12 cellular contexts compared by ENCODE assay signal in genomic region chr20:62149532-62150235, GRCh38. TPM values are rescaled to one million over a fixed set of nuclear protein-coding genes. Genes with fewer than 3 reads are reported as not detected.
DNase-seq lines count a peak whose midpoint lies in the region; ATAC-seq and TF ChIP-seq lines count a peak whose summit lies in the region.
"Had no signal": no experiment of that assay in that cellular context is flagged by ENCODE, and none has a peak within 500 bp of the region (broad histone marks: within the 10 kb centered on the region; RNA-seq: fewer than 3 reads in every experiment).

No MANE protein-coding gene starts in this region.

- H3K36me3 Mint-ChIP-seq in activated naive CD4-positive, alpha-beta T cell treated with anti-CD3 and anti-CD28 coated beads, Interleukin-2, amount 10 ng/mL, durations not matched to agents 7 days and 5 days: peaks cover 23% of the 10 kb centered on the region
- H3K36me3 Mint-ChIP-seq in naive thymus-derived CD8-positive, alpha-beta T cell: peaks cover 5 to 22% (median 16%) of the 10 kb centered on the region in 3 donors

- H3K4me1 ChIP-seq in RWPE2 (ENCODE audit: insufficient read depth, poor library complexity, severe bottlenecking): peaks cover 20% of the 10 kb centered on the region
- peaks cover 25% of the 10 kb centered on the region for H3K4me1 ChIP-seq in mesodermal cell (ENCODE audit: control insufficient read depth, insufficient read depth, low read length, poor library complexity, severe bottlenecking)

- TF ChIP-seq CTCF in AG10803 (conservative IDR thresholded peaks at IDR 0.05; ENCODE audit: low read length) (no peak), RWPE2 (IDR thresholded peaks at IDR 0.05; ENCODE audit: poor library complexity, severe bottlenecking) (no peak)

- peaks cover 15% of the 10 kb centered on the region for H3K9me3 Mint-ChIP-seq in activated naive CD4-positive, alpha-beta T cell treated with anti-CD3 and anti-CD28 coated beads, Interleukin-2, amount 10 ng/mL, durations not matched to agents 7 days and 5 days
- H3K9me3 Mint-ChIP-seq in naive thymus-derived CD8-positive, alpha-beta T cell: peaks cover 0 to 3% (median 0%) of the 10 kb centered on the region in 9 donors

- H3K36me3 ChIP-seq in RWPE2 (ENCODE audit: low read depth) (peaks cover 37% of the 10 kb centered on the region), mesodermal cell (ENCODE audit: control insufficient read depth, insufficient read depth, low read length) (peaks cover 56% of the 10 kb centered on the region)

- H3K4me3 ChIP-seq in AG10803 (ENCODE audit: low read length) (no peak overlapping the region), RWPE2 (ENCODE audit: severe bottlenecking) (no peak overlapping the region), mesodermal cell (ENCODE audit: extremely low read depth, insufficient read depth, low read length, poor library complexity, severe bottlenecking) (no peak overlapping the region)
- H3K4me3 ChIP-seq: psoas muscle had no signal

- DNase-seq in AG10803 (ENCODE audit: low read depth) (peak; percentile 39), RWPE2 (ENCODE audit: low spot score) (peak; percentile 93), epithelial cell of prostate (ENCODE audit: low read depth, low spot score) (peak; percentile 68), NCI-H524 treated with DMSO at 0.1 percent for 48 hours (lab: John Stamatoyannopoulos, UW) (no peak)
- DNase-seq in activated naive CD4-positive, alpha-beta T cell treated with anti-CD3 and anti-CD28 coated beads, Interleukin-2, amount 10 ng/mL, durations not matched to agents 7 days and 5 days: no peak
- no peak for DNase-seq in naive thymus-derived CD8-positive, alpha-beta T cell
- DNase-seq: activated CD4-positive, CD25-positive, alpha-beta regulatory T cell; activated CD8-positive, alpha-beta memory T cell treated with anti-CD3 and anti-CD28 coated beads, Interleukin-2, amount 50 U/mL, for 48 hours; stimulated activated CD4-positive, alpha-beta T cell treated with anti-CD3 and anti-CD28 coated beads, Interleukin-1b, Interleukin-23, amount 100 ng/mL, for 48 hours had no signal

- H3K27ac ChIP-seq in RWPE2 (ENCODE audit: poor library complexity, severe bottlenecking) (peak overlapping the region; percentile 44), epithelial cell of prostate (peak overlapping the region; percentile 25), mesodermal cell (ENCODE audit: low read depth, low read length, severe bottlenecking) (peak overlapping the region; percentile 37)
- H3K27ac ChIP-seq: psoas muscle had no signal

- H3K4me3 Mint-ChIP-seq in activated naive CD4-positive, alpha-beta T cell treated with anti-CD3 and anti-CD28 coated beads, Interleukin-2, amount 10 ng/mL, durations not matched to agents 7 days and 5 days: no peak overlapping the region
- no peak overlapping the region for H3K4me3 Mint-ChIP-seq in naive thymus-derived CD8-positive, alpha-beta T cell

- no peaks in the 10 kb centered on the region for H3K27me3 Mint-ChIP-seq in activated naive CD4-positive, alpha-beta T cell treated with anti-CD3 and anti-CD28 coated beads, Interleukin-2, amount 10 ng/mL, durations not matched to agents 7 days and 5 days
- H3K27me3 Mint-ChIP-seq in naive thymus-derived CD8-positive, alpha-beta T cell: no peaks in the 10 kb centered on the region

- no peaks in the 10 kb centered on the region for H3K27me3 ChIP-seq in RWPE2 (ENCODE audit: insufficient read depth, poor library complexity, severe bottlenecking)

- CTCF ChIA-PET in activated naive CD4-positive, alpha-beta T cell treated with anti-CD3 and anti-CD28 coated beads, Interleukin-2, amount 10 ng/mL, durations not matched to agents 7 days and 5 days (lab: Charles Lee): no interaction called here

- POLR2A ChIA-PET in naive thymus-derived CD8-positive, alpha-beta T cell (lab: Charles Lee): no interaction called here

- H3K4me1 Mint-ChIP-seq in activated naive CD4-positive, alpha-beta T cell treated with anti-CD3 and anti-CD28 coated beads, Interleukin-2, amount 10 ng/mL, durations not matched to agents 7 days and 5 days: peaks cover 19% of the 10 kb centered on the region
- peaks cover 25 to 63% (median 42%) of the 10 kb centered on the region in 4 donors for H3K4me1 Mint-ChIP-seq in naive thymus-derived CD8-positive, alpha-beta T cell

- H3K27ac Mint-ChIP-seq in activated naive CD4-positive, alpha-beta T cell treated with anti-CD3 and anti-CD28 coated beads, Interleukin-2, amount 10 ng/mL, durations not matched to agents 7 days and 5 days: no peak overlapping the region
- peak overlapping the region in 2 of 10 donors; percentile 28 to 40 for H3K27ac Mint-ChIP-seq in naive thymus-derived CD8-positive, alpha-beta T cell

- 69 to 75% methylated on average over 19 to 21 of the region's 21 CpGs for WGBS in mesodermal cell (ENCODE audit: insufficient coverage in 2 of 2), 2 experiments

- H3K9me3 ChIP-seq in RWPE2 (ENCODE audit: severe bottlenecking) (no peaks in the 10 kb centered on the region), mesodermal cell (ENCODE audit: control insufficient read depth, low read length) (peaks cover 5% of the 10 kb centered on the region)
- H3K9me3 ChIP-seq: psoas muscle had no signal

- peak; percentile 84 for ATAC-seq in RWPE2 (ENCODE audit: low read depth)
- ATAC-seq in GM19455 (IDR thresholded peaks at IDR 0.05; ENCODE audit: unreplicated experiment): no peak
- ATAC-seq in naive thymus-derived CD8-positive, alpha-beta T cell: no peak

RNA-seq across cellular contexts. Expression of gene SS18L1, which starts 6.1 kb away (rescaled TPM):
- polyA plus RNA-seq in mesodermal cell (2013, experiment 1 of 2): 14.5 TPM
- polyA plus RNA-seq in mesodermal cell (2013, experiment 2 of 2): 12.8 TPM
- total RNA-seq in naive thymus-derived CD8-positive, alpha-beta T cell: 10 to 100 TPM; 23.0 to 23.6 TPM
- polyA plus RNA-seq in naive thymus-derived CD8-positive, alpha-beta T cell: under 1 TPM; 0.39 to 0.58 (median 0.50) TPM

RNA-seq across cellular contexts. Expression of gene PSMA7, which starts 6.5 kb away (rescaled TPM):
- 325 TPM for polyA plus RNA-seq in mesodermal cell (2013, experiment 1 of 2)
- 333 TPM for polyA plus RNA-seq in mesodermal cell (2013, experiment 2 of 2)
- total RNA-seq in naive thymus-derived CD8-positive, alpha-beta T cell: 100 to 1,000 TPM; 178 to 185 TPM
- 100 to 1,000 TPM; 362 to 473 (median 419) TPM for polyA plus RNA-seq in naive thymus-derived CD8-positive, alpha-beta T cell

RNA-seq across cellular contexts. Expression of gene LSM14B, which starts 27.4 kb away (rescaled TPM):
- 40.0 TPM for polyA plus RNA-seq in mesodermal cell (2013, experiment 1 of 2)
- 30.6 TPM for polyA plus RNA-seq in mesodermal cell (2013, experiment 2 of 2)
- total RNA-seq in naive thymus-derived CD8-positive, alpha-beta T cell: 10 to 100 TPM; 53.5 to 55.8 TPM
- 1 to 10 TPM; 1.5 to 2.4 (median 2.4) TPM for polyA plus RNA-seq in naive thymus-derived CD8-positive, alpha-beta T cell

RNA-seq across cellular contexts. Expression of gene MTG2, which starts 33.1 kb away (rescaled TPM):
- polyA plus RNA-seq in mesodermal cell (2013, experiment 1 of 2): 24.6 TPM
- polyA plus RNA-seq in mesodermal cell (2013, experiment 2 of 2): 21.6 TPM
- 10 to 100 TPM; 44.2 to 45.1 TPM for total RNA-seq in naive thymus-derived CD8-positive, alpha-beta T cell
- 10 to 100 TPM; 21.8 to 28.5 (median 21.9) TPM for polyA plus RNA-seq in naive thymus-derived CD8-positive, alpha-beta T cell

Comparison
In these comparisons a context has a peak if more than half of its experiments do, and no peak if none do; other contexts are left out.
1. DNase-seq: peak in AG10803 (single experiment), RWPE2 (single experiment) and epithelial cell of prostate (single experiment); none in activated naive CD4-positive, alpha-beta T cell treated with anti-CD3 and anti-CD28 coated beads, Interleukin-2, amount 10 ng/mL, durations not matched to agents 7 days and 5 days (single experiment), naive thymus-derived CD8-positive, alpha-beta T cell (0 of 10) and NCI-H524 treated with DMSO at 0.1 percent for 48 hours (single experiment).
2. Peak in every context shown above with its lines, with median percentiles within 50 percentile points of each other: H3K27ac ChIP-seq.